In the genomic region with DNA sequence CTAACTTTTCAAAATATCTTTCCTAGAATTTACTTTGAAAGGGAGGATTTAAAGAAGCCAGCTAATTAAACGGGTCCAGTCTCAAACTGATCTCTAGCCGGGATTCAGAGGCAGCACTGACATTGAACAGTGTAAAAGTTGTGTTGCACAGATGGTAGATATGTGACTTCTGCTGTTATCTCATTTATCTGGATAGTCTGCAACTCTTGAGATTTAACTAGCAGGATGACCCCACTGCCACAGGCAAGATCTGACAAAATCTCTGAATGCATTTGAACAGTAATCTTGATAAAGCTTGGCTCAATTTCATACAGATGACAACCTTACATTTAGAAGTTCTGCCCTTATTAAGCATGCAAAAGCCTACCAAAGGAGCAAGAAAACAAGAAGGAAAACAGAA, we compare ENCODE assay signal across 13 cellular contexts.
"Had no signal": no experiment of that assay in that cellular context is flagged by ENCODE, and none has a peak within 500 bp of the region (broad histone marks: within the 10 kb centered on the region; RNA-seq: fewer than 3 reads in every experiment).

No MANE protein-coding gene starts in this region.

- H3K9me3 ChIP-seq: ascending aorta, colonic mucosa, gastroesophageal sphincter, spleen, tibial nerve had no signal

- DNase-seq: activated CD4-positive, alpha-beta T cell treated with anti-CD3 and anti-CD28 coated beads for 4 hours; activated CD8-positive, alpha-beta memory T cell treated with anti-CD3 and anti-CD28 coated beads, Interleukin-2, amount 50 U/mL, for 48 hours; activated CD8-positive, alpha-beta T cell treated with anti-CD3 and anti-CD28 coated beads, Interleukin-2, amount 10 ng/mL, durations not matched to agents 7 days and 5 days; activated naive CD4-positive, alpha-beta T cell treated with Interleukin-2 at 50 U/mL for 16 hours; activated naive CD8-positive, alpha-beta T cell treated with anti-CD3 and anti-CD28 coated beads, Interleukin-2, amount 50 U/mL, for 24 hours; colonic mucosa; naive thymus-derived CD4-positive, alpha-beta T cell; spleen; stimulated activated CD4-positive, alpha-beta T cell treated with anti-CD3 and anti-CD28 coated beads, Interleukin-1b, Interleukin-23, amount 100 ng/mL, for 48 hours; stimulated activated naive B cell treated with anti-CD40 and anti-IgM and Interleukin-4, amounts not matched to agents 10 μg/mL and 1 μg/mL and 100 μg/mL, for 72 hours had no signal

- H3K27me3 ChIP-seq: ascending aorta, colonic mucosa, gastroesophageal sphincter, spleen, tibial nerve had no signal

- H3K27ac ChIP-seq: ascending aorta, colonic mucosa, gastroesophageal sphincter, tibial nerve had no signal

- H3K36me3 ChIP-seq: ascending aorta, colonic mucosa, gastroesophageal sphincter, spleen, tibial nerve had no signal

- H3K4me3 ChIP-seq: ascending aorta, colonic mucosa, gastroesophageal sphincter, spleen, tibial nerve had no signal

- ATAC-seq: activated CD8-positive, alpha-beta T cell treated with anti-CD3 and anti-CD28 coated beads, Interleukin-2, amount 10 ng/mL, durations not matched to agents 7 days and 5 days; activated naive CD8-positive, alpha-beta T cell treated with anti-CD3 and anti-CD28 coated beads, Interleukin-2, amount 50 U/mL, for 24 hours; gastroesophageal sphincter; naive thymus-derived CD4-positive, alpha-beta T cell; stimulated activated naive B cell treated with anti-CD40 and anti-IgM and Interleukin-4, amounts not matched to agents 10 μg/mL and 1 μg/mL and 100 μg/mL, for 72 hours had no signal

- H3K4me1 ChIP-seq: ascending aorta, colonic mucosa, gastroesophageal sphincter had no signal
